Comparison of ENCODE assay signal across 1 cellular context in the genomic region with DNA sequence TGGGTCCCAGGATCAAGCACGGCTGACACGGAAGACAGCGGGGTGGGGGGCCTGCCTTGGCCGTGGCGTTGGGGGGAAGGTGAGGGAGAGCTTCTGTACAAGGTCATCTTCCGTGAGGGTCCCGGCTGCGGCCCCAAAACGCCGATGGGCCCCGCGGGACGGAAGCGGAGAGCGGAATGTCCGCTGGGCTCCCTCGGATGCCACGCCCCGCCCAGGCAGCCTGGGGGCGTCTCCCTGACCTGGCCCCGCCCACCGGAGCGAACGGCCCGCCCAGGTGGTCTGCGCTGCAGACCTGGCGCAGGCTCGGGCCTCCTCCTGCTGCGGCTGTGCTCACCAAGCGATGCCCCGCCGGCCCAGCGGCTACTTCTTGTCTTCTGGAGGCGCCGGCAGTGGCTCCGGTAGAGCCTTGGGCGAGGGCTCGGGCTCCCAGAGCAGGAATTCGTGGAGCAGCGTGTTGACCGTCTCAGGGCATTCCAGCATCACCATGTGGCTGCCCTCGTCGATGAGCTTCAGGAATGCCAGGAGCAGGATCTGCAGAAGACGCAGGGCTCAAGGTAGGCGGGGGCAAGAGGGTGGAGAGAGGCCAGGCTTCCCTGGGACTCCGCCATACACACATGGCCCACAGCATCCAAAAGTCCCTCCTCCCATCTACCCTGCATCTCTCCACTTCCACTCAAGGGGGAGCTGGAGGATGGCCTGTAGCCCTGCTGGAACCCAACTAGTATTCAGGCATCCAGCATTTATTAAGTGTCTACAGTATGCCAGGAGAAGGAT.
TF ChIP-seq lines count a peak whose summit lies in the region.

No MANE protein-coding gene starts in this region.

TF ChIP-seq in A549, 52 proteins besides CTCF, POLR2A, EP300 and RAD21:
- peak; percentile 47; the same call in 2 of the 3 replicates for TF ChIP-seq SMC3 (IDR thresholded peaks at IDR 0.05)
- TF ChIP-seq, protein P1, sequence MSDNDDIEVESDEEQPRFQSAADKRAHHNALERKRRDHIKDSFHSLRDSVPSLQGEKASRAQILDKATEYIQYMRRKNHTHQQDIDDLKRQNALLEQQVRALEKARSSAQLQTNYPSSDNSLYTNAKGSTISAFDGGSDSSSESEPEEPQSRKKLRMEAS (IDR thresholded peaks at IDR 0.05), result peak; percentile 95
- TF ChIP-seq KDM1A (IDR thresholded peaks at IDR 0.05; ENCODE audit: low read depth), result no peak
- TF ChIP-seq, protein P2, sequence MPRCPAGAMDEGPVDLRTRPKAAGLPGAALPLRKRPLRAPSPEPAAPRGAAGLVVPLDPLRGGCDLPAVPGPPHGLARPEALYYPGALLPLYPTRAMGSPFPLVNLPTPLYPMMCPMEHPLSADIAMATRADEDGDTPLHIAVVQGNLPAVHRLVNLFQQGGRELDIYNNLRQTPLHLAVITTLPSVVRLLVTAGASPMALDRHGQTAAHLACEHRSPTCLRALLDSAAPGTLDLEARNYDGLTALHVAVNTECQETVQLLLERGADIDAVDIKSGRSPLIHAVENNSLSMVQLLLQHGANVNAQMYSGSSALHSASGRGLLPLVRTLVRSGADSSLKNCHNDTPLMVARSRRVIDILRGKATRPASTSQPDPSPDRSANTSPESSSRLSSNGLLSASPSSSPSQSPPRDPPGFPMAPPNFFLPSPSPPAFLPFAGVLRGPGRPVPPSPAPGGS (IDR thresholded peaks at IDR 0.05), result 0 out of 3 replicates have a peak, but pooled peaks have one; percentile 47
- TF ChIP-seq JUN (IDR thresholded peaks at IDR 0.05), result peak in 1 of 2 experiments; percentile 77; a peak in 2 of 5 replicates
- TF ChIP-seq MYC (IDR thresholded peaks at IDR 0.05; ENCODE audit: borderline replicate concordance, low read length), result peak; percentile 19; the same call in 1 of the 2 replicates
- TF ChIP-seq TP53 (CRISPR knock-in tag; IDR thresholded peaks at IDR 0.05), result no peak
- peak; percentile 47; the same call in 1 of the 2 replicates for TF ChIP-seq PHF8 (IDR thresholded peaks at IDR 0.05; ENCODE audit: borderline replicate concordance, low read depth)
- TF ChIP-seq MAZ (IDR thresholded peaks at IDR 0.05; ENCODE audit: borderline replicate concordance, low read depth, low read length), result 0 out of 2 replicates have a peak, but pooled peaks have one; percentile 11
- TF ChIP-seq, protein P3, sequence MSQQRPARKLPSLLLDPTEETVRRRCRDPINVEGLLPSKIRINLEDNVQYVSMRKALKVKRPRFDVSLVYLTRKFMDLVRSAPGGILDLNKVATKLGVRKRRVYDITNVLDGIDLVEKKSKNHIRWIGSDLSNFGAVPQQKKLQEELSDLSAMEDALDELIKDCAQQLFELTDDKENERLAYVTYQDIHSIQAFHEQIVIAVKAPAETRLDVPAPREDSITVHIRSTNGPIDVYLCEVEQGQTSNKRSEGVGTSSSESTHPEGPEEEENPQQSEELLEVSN (IDR thresholded peaks at IDR 0.05; ENCODE audit: borderline replicate concordance, low read depth), result peak; percentile 78; the same call in 1 of the 2 replicates
